24 cellular contexts compared by ENCODE assay signal in the genomic region with DNA sequence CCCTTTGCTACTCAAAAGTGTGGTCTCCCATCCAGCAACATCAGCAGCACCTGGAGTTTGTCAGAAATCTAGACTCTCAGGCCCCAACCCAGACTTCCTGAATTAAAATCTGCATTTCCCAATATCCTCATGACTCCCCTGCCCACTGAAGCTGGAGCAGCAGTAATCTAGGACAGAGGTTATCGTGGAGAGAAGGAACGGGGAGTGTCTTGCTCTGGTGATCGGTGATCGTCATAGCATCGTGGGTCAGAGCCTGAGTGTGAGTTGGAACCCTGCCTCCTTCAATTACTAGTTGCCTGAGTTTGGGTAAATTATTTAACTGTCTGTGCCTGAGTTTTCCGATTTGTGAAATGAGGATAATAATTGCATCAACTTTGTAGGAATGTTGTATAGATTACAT.
"Had no signal": no experiment of that assay in that cellular context is flagged by ENCODE, and none has a peak within 500 bp of the region (broad histone marks: within the 10 kb centered on the region; RNA-seq: fewer than 3 reads in every experiment).

No MANE protein-coding gene starts in this region.

- H3K4me1 Mint-ChIP-seq: naive thymus-derived CD8-positive, alpha-beta T cell; nephron; stimulated activated effector memory CD8-positive, alpha-beta T cell treated with anti-CD3 and anti-CD28 coated beads, Interleukin-12 subunit alpha, Interleukin-12 subunit beta, amount 100 ng/mL, for 72 hours; stimulated activated naive CD8-positive, alpha-beta T cell treated with anti-CD3 and anti-CD28 coated beads, Interleukin-15, amount 100 ng/mL, for 72 hours had no signal

- H3K36me3 ChIP-seq: left lung, lower lobe of right lung, neutrophil, tibial nerve, vagina had no signal

- H3K27ac Mint-ChIP-seq: naive thymus-derived CD8-positive, alpha-beta T cell; nephron; stimulated activated effector memory CD8-positive, alpha-beta T cell treated with anti-CD3 and anti-CD28 coated beads, Interleukin-12 subunit alpha, Interleukin-12 subunit beta, amount 100 ng/mL, for 72 hours; type B pancreatic cell had no signal

- H3K4me1 ChIP-seq: left lung, lower lobe of right lung, tibial nerve, vagina had no signal

- H3K9me3 Mint-ChIP-seq: naive thymus-derived CD8-positive, alpha-beta T cell; nephron; stimulated activated effector memory CD8-positive, alpha-beta T cell treated with anti-CD3 and anti-CD28 coated beads, Interleukin-12 subunit alpha, Interleukin-12 subunit beta, amount 100 ng/mL, for 72 hours; stimulated activated naive CD8-positive, alpha-beta T cell treated with anti-CD3 and anti-CD28 coated beads, Interleukin-15, amount 100 ng/mL, for 72 hours; type B pancreatic cell had no signal

- H3K4me3 Mint-ChIP-seq: naive thymus-derived CD8-positive, alpha-beta T cell; nephron; neural crest cell; stimulated activated effector memory CD8-positive, alpha-beta T cell treated with anti-CD3 and anti-CD28 coated beads, Interleukin-12 subunit alpha, Interleukin-12 subunit beta, amount 100 ng/mL, for 72 hours; stimulated activated naive CD8-positive, alpha-beta T cell treated with anti-CD3 and anti-CD28 coated beads, Interleukin-15, amount 100 ng/mL, for 72 hours; type B pancreatic cell had no signal

- H3K4me3 ChIP-seq: left lung, lower lobe of right lung, skin epidermis, tibial nerve, vagina had no signal

- H3K9me3 ChIP-seq: left lung, lower lobe of right lung, neutrophil, tibial nerve, vagina had no signal

- DNase-seq: hippocampal formation; kidney glomerular epithelial cell; left cardiac atrium; left lung; lower lobe of right lung; mammary epithelial cell; mesenchymal stem cell; naive thymus-derived CD8-positive, alpha-beta T cell; occipital lobe; retina; right cardiac atrium; stimulated activated CD4-positive, alpha-beta T cell treated with anti-CD3 and anti-CD28 coated beads, Interleukin-4, amount 100 ng/mL, for 24 hours; stimulated activated naive CD4-positive, alpha-beta T cell treated with Interleukin-2 at 50 U/mL for 16 hours; stimulated activated naive CD8-positive, alpha-beta T cell treated with anti-CD3 and anti-CD28 coated beads, Interleukin-15, amount 100 ng/mL, for 72 hours; substantia nigra had no signal

- H3K27ac ChIP-seq: left lung, lower lobe of right lung, neutrophil, parathyroid adenoma, skin epidermis, tibial nerve, vagina had no signal

- H3K27me3 ChIP-seq: left lung, neutrophil, tibial nerve, vagina had no signal

- H3K9ac ChIP-seq: parathyroid adenoma had no signal

- H3K36me3 Mint-ChIP-seq: naive thymus-derived CD8-positive, alpha-beta T cell; stimulated activated effector memory CD8-positive, alpha-beta T cell treated with anti-CD3 and anti-CD28 coated beads, Interleukin-12 subunit alpha, Interleukin-12 subunit beta, amount 100 ng/mL, for 72 hours; type B pancreatic cell had no signal
